In genomic region chr14:77041837-77042557, GRCh38 we compare ENCODE assay signal across 7 cellular contexts. TPM values are rescaled to one million over a fixed set of nuclear protein-coding genes. Genes with fewer than 3 reads are reported as not detected.
DNase-seq lines count a peak whose midpoint lies in the region; ATAC-seq and TF ChIP-seq lines count a peak whose summit lies in the region.

No MANE protein-coding gene starts in this region.

- H3K4me3 ChIP-seq in mesenchymal stem cell (ENCODE audit: insufficient read depth in 1 of 2, low read depth in 1 of 2, low read length in 2 of 2): peak overlapping the region in 1 of 2 experiments; percentile 65
- no peak overlapping the region for H3K4me3 ChIP-seq in upper lobe of left lung

- peak overlapping the region; percentile 77 for H4K8ac ChIP-seq in mesenchymal stem cell (ENCODE audit: low read length)

- no peaks in the 10 kb centered on the region for H3K27me3 ChIP-seq in mesenchymal stem cell (ENCODE audit: control insufficient read depth in 1 of 2, insufficient read depth in 1 of 2, low read length in 2 of 2)
- H3K27me3 ChIP-seq in upper lobe of left lung: no peaks in the 10 kb centered on the region

- no peak overlapping the region for H2BK15ac ChIP-seq in mesenchymal stem cell (ENCODE audit: low read depth, poor library complexity, severe bottlenecking)

- H2AFZ ChIP-seq in mesenchymal stem cell (ENCODE audit: low read depth, low read length): no peak overlapping the region

- no peaks in the 10 kb centered on the region for H3K36me3 ChIP-seq in mesenchymal stem cell (ENCODE audit: control insufficient read depth in 1 of 2, insufficient read depth in 2 of 2, low read depth in 1 of 2, low read length in 2 of 2)
- no peaks in the 10 kb centered on the region for H3K36me3 ChIP-seq in upper lobe of left lung

- no peak overlapping the region for H3K23ac ChIP-seq in mesenchymal stem cell (ENCODE audit: low read length in 2 of 2)

- no peak for TF ChIP-seq CTCF in upper lobe of left lung (IDR thresholded peaks at IDR 0.05)

- no peak overlapping the region for H3K4me2 ChIP-seq in mesenchymal stem cell (ENCODE audit: low read length, poor library complexity, severe bottlenecking)

- 15% methylated on average over 12 of the region's 14 CpGs for WGBS in mesenchymal stem cell
- 18 to 26% methylated on average over 13 to 14 of the region's 14 CpGs for WGBS in upper lobe of left lung, 2 donors

- peak overlapping the region; percentile 88 to 98 for H2BK12ac ChIP-seq in mesenchymal stem cell (ENCODE audit: low read length in 2 of 2)

- peak overlapping the region in 1 of 2 experiments; percentile 57 for H3K14ac ChIP-seq in mesenchymal stem cell (ENCODE audit: low read length in 2 of 2)

- H3K27ac ChIP-seq in cingulate gyrus (ENCODE audit: low read depth, low read length): peak overlapping the region; percentile 93
- H3K27ac ChIP-seq in mesenchymal stem cell (ENCODE audit: low read length, poor library complexity, severe bottlenecking): peak overlapping the region; percentile 89
- peak overlapping the region; percentile 93 to 100 (median 97) for H3K27ac ChIP-seq in upper lobe of left lung

- peak; percentile 71 for DNase-seq in H4 (ENCODE audit: low spot score)
- DNase-seq in NCI-H69 (lab: John Stamatoyannopoulos, UW): peak; percentile 84
- DNase-seq in mesenchymal stem cell: peak; percentile 88
- peak in 1 of 2 donors; percentile 56 for DNase-seq in upper lobe of left lung
- no peak for DNase-seq in LoVo (ENCODE audit: low spot score)

- peak overlapping the region; percentile 98 for H2BK120ac ChIP-seq in mesenchymal stem cell (ENCODE audit: low read depth, low read length)

- peak overlapping the region; percentile 67 for H2BK5ac ChIP-seq in mesenchymal stem cell (ENCODE audit: low read depth, low read length, poor library complexity, severe bottlenecking)

- peaks cover 48% of the 10 kb centered on the region for H3K4me1 ChIP-seq in mesenchymal stem cell (ENCODE audit: control insufficient read depth, insufficient read depth, low read depth, low read length)
- H3K4me1 ChIP-seq in upper lobe of left lung: peaks cover 96 to 98% (median 96%) of the 10 kb centered on the region in 4 donors

- H3K4ac ChIP-seq in mesenchymal stem cell (ENCODE audit: low read depth in 1 of 2, low read length in 2 of 2): peak overlapping the region in 1 of 2 experiments; percentile 57

- peak overlapping the region; percentile 79 for H4K91ac ChIP-seq in mesenchymal stem cell (ENCODE audit: low read length)

- peak overlapping the region; percentile 95 to 99 for H3K18ac ChIP-seq in mesenchymal stem cell (ENCODE audit: low read depth in 1 of 2, low read length in 2 of 2)

- H3K9ac ChIP-seq in mesenchymal stem cell (ENCODE audit: low read length): peak overlapping the region; percentile 91

- H2AK5ac ChIP-seq in mesenchymal stem cell (ENCODE audit: low read length, severe bottlenecking): peak overlapping the region; percentile 77

- peak in 2 of 4 donors; percentile 18 to 28 for TF ChIP-seq EP300 in upper lobe of left lung (IDR thresholded peaks at IDR 0.05)

- no peak for TF ChIP-seq POLR2A in upper lobe of left lung (IDR thresholded peaks at IDR 0.05)

- peak in 1 of 2 donors; percentile 47 for ATAC-seq in upper lobe of left lung (ENCODE audit: low FRiP score in 2 of 2)
- no peak for ATAC-seq in HG03159 (IDR thresholded peaks at IDR 0.05; ENCODE audit: unreplicated experiment)

- peaks cover 2% of the 10 kb centered on the region for H3K79me1 ChIP-seq in mesenchymal stem cell (replicated peaks; ENCODE audit: low read length, poor library complexity, severe bottlenecking)

- no peaks in the 10 kb centered on the region for H3K9me3 ChIP-seq in mesenchymal stem cell (ENCODE audit: control insufficient read depth, low read length)
- H3K9me3 ChIP-seq in upper lobe of left lung: no peaks in the 10 kb centered on the region

RNA-seq across cellular contexts. Expression of gene IRF2BPL, which starts 13.5 kb away (rescaled TPM):
- total RNA-seq in H4 (2014; rRNA removed; shearing (Covaris generic)): 8.7 and 17.5 TPM in 2 replicates
- 49.1 TPM for polyA plus RNA-seq in mesenchymal stem cell (2013, experiment 1 of 2)
- polyA plus RNA-seq in mesenchymal stem cell (2013, experiment 2 of 2): 48.1 TPM
- 100 to 1,000 TPM in 1 of 6 donors, 10 to 100 TPM in 5; 44.0 to 111 (median 49.6) TPM for total RNA-seq in upper lobe of left lung

RNA-seq across cellular contexts. Expression of gene CIPC, which starts 56.1 kb away (rescaled TPM):
- total RNA-seq in H4 (2014; rRNA removed; shearing (Covaris generic)): 13.6 and 22.9 TPM in 2 replicates
- polyA plus RNA-seq in mesenchymal stem cell (2013, experiment 1 of 2): 8.8 TPM
- polyA plus RNA-seq in mesenchymal stem cell (2013, experiment 2 of 2): 8.8 TPM
- total RNA-seq in upper lobe of left lung: 10 to 100 TPM; 25.1 to 42.4 (median 32.7) TPM
